In genomic region chr22:40853961-40854360, GRCh38 we compare ENCODE assay signal across 11 cellular contexts. TPM values are rescaled to one million over a fixed set of nuclear protein-coding genes. Genes with fewer than 3 reads are reported as not detected.
DNase-seq lines count a peak whose midpoint lies in the region; ATAC-seq lines count a peak whose summit lies in the region.
"Had no signal": no experiment of that assay in that cellular context is flagged by ENCODE, and none has a peak within 500 bp of the region (broad histone marks: within the 10 kb centered on the region; RNA-seq: fewer than 3 reads in every experiment).

No MANE protein-coding gene starts in this region.

- DNase-seq in activated CD4-positive, alpha-beta T cell treated with anti-CD3 and anti-CD28 coated beads, Interleukin-2, amount 10 ng/mL, durations not matched to agents 24 days and 14 days = no peak
- no peak for DNase-seq in activated CD4-positive, alpha-beta T cell treated with anti-CD3 and anti-CD28 coated beads, Interleukin-2, amount 10 ng/mL, durations not matched to agents 7 days and 5 days
- no peak for DNase-seq in T-helper 17 cell
- DNase-seq in globus pallidus (ENCODE audit: low spot score) = peak; percentile 7
- DNase-seq in superior temporal gyrus (ENCODE audit: extremely low spot score) = peak; percentile 47
- no peak for DNase-seq in ecto neural progenitor cell (ENCODE audit: low spot score)
- no peak for DNase-seq in activated CD4-positive, alpha-beta T cell treated with anti-CD3 and anti-CD28 coated beads, Interleukin-2, amount 50 U/mL, for 48 hours
- DNase-seq: activated B cell treated with CpG ODN at 0.5 μM for 24 hours, Kasumi-1 had no signal

- peak overlapping the region; percentile 50 for H3K4me3 Mint-ChIP-seq in activated CD4-positive, alpha-beta T cell treated with anti-CD3 and anti-CD28 coated beads, Interleukin-2, amount 10 ng/mL, durations not matched to agents 24 days and 14 days
- no peak overlapping the region for H3K4me3 Mint-ChIP-seq in activated CD4-positive, alpha-beta T cell treated with anti-CD3 and anti-CD28 coated beads, Interleukin-2, amount 10 ng/mL, durations not matched to agents 7 days and 5 days
- H3K4me3 Mint-ChIP-seq in T-helper 17 cell = no peak overlapping the region
- H3K4me3 Mint-ChIP-seq: activated B cell treated with CpG ODN at 0.5 μM for 24 hours had no signal

- POLR2A ChIA-PET in activated CD4-positive, alpha-beta T cell treated with anti-CD3 and anti-CD28 coated beads, Interleukin-2, amount 10 ng/mL, durations not matched to agents 7 days and 5 days (lab: Charles Lee) = no interaction called here

- H3K27ac Mint-ChIP-seq in activated CD4-positive, alpha-beta T cell treated with anti-CD3 and anti-CD28 coated beads, Interleukin-2, amount 10 ng/mL, durations not matched to agents 24 days and 14 days = peak overlapping the region; percentile 31
- H3K27ac Mint-ChIP-seq in activated CD4-positive, alpha-beta T cell treated with anti-CD3 and anti-CD28 coated beads, Interleukin-2, amount 10 ng/mL, durations not matched to agents 7 days and 5 days = no peak overlapping the region
- H3K27ac Mint-ChIP-seq in T-helper 17 cell = peak overlapping the region; percentile 16
- H3K27ac Mint-ChIP-seq: activated B cell treated with CpG ODN at 0.5 μM for 24 hours had no signal

- H3K9me3 Mint-ChIP-seq in activated CD4-positive, alpha-beta T cell treated with anti-CD3 and anti-CD28 coated beads, Interleukin-2, amount 10 ng/mL, durations not matched to agents 24 days and 14 days = no peaks in the 10 kb centered on the region
- H3K9me3 Mint-ChIP-seq in activated CD4-positive, alpha-beta T cell treated with anti-CD3 and anti-CD28 coated beads, Interleukin-2, amount 10 ng/mL, durations not matched to agents 7 days and 5 days = no peaks in the 10 kb centered on the region
- H3K9me3 Mint-ChIP-seq: activated B cell treated with CpG ODN at 0.5 μM for 24 hours had no signal

- peaks cover 25% of the 10 kb centered on the region for H3K36me3 Mint-ChIP-seq in activated CD4-positive, alpha-beta T cell treated with anti-CD3 and anti-CD28 coated beads, Interleukin-2, amount 10 ng/mL, durations not matched to agents 24 days and 14 days (ENCODE audit: low read depth)
- H3K36me3 Mint-ChIP-seq in activated CD4-positive, alpha-beta T cell treated with anti-CD3 and anti-CD28 coated beads, Interleukin-2, amount 10 ng/mL, durations not matched to agents 7 days and 5 days (ENCODE audit: low read depth) = peaks cover 9% of the 10 kb centered on the region
- no peaks in the 10 kb centered on the region for H3K36me3 Mint-ChIP-seq in T-helper 17 cell (ENCODE audit: low read depth)

- peaks cover 43% of the 10 kb centered on the region for H3K4me1 Mint-ChIP-seq in activated CD4-positive, alpha-beta T cell treated with anti-CD3 and anti-CD28 coated beads, Interleukin-2, amount 10 ng/mL, durations not matched to agents 24 days and 14 days
- peaks cover 50% of the 10 kb centered on the region for H3K4me1 Mint-ChIP-seq in activated CD4-positive, alpha-beta T cell treated with anti-CD3 and anti-CD28 coated beads, Interleukin-2, amount 10 ng/mL, durations not matched to agents 7 days and 5 days
- H3K4me1 Mint-ChIP-seq in T-helper 17 cell = peaks cover 26% of the 10 kb centered on the region

- no peaks in the 10 kb centered on the region for H3K9me3 ChIP-seq in T-helper 17 cell (ENCODE audit: control insufficient read depth, low read length, poor library complexity, severe bottlenecking)

- ATAC-seq in T-helper 17 cell (no peak), HG03280 (IDR thresholded peaks at IDR 0.05; ENCODE audit: unreplicated experiment) (no peak)

- H3K27me3 Mint-ChIP-seq in activated CD4-positive, alpha-beta T cell treated with anti-CD3 and anti-CD28 coated beads, Interleukin-2, amount 10 ng/mL, durations not matched to agents 24 days and 14 days = peaks cover 2% of the 10 kb centered on the region
- no peaks in the 10 kb centered on the region for H3K27me3 Mint-ChIP-seq in activated CD4-positive, alpha-beta T cell treated with anti-CD3 and anti-CD28 coated beads, Interleukin-2, amount 10 ng/mL, durations not matched to agents 7 days and 5 days
- no peaks in the 10 kb centered on the region for H3K27me3 Mint-ChIP-seq in T-helper 17 cell
- H3K27me3 Mint-ChIP-seq: activated B cell treated with CpG ODN at 0.5 μM for 24 hours had no signal

- CTCF ChIA-PET in activated CD4-positive, alpha-beta T cell treated with anti-CD3 and anti-CD28 coated beads, Interleukin-2, amount 10 ng/mL, durations not matched to agents 7 days and 5 days (lab: Charles Lee) = interaction anchor here (4.7 kb wide), 1 partner anchor 170 kb away, joined by 21 read pairs; no protein-coding TSS in a partner anchor

- intact Hi-C loops in activated CD4-positive, alpha-beta T cell treated with anti-CD3 and anti-CD28 coated beads, Interleukin-2, amount 10 ng/mL, durations not matched to agents 24 days and 14 days (cut with micrococcal nuclease) = no loop called here

RNA-seq across cellular contexts. Expression of gene ST13, which starts 2.5 kb away (rescaled TPM):
- 210 and 215 TPM in 2 replicates for total RNA-seq in activated CD4-positive, alpha-beta T cell treated with anti-CD3 and anti-CD28 coated beads, Interleukin-2, amount 10 ng/mL, durations not matched to agents 24 days and 14 days
- 100 to 1,000 TPM; 147 to 180 TPM for total RNA-seq in activated CD4-positive, alpha-beta T cell treated with anti-CD3 and anti-CD28 coated beads, Interleukin-2, amount 10 ng/mL, durations not matched to agents 7 days and 5 days
- 100 to 1,000 TPM; 114 to 117 TPM for total RNA-seq in T-helper 17 cell

RNA-seq across cellular contexts. Expression of gene XPNPEP3, which starts 3.0 kb away (rescaled TPM):
- total RNA-seq in activated CD4-positive, alpha-beta T cell treated with anti-CD3 and anti-CD28 coated beads, Interleukin-2, amount 10 ng/mL, durations not matched to agents 24 days and 14 days = 17.6 and 17.7 TPM in 2 replicates
- 10 to 100 TPM; 11.9 to 17.8 TPM for total RNA-seq in activated CD4-positive, alpha-beta T cell treated with anti-CD3 and anti-CD28 coated beads, Interleukin-2, amount 10 ng/mL, durations not matched to agents 7 days and 5 days
- 10 to 100 TPM; 13.8 to 16.0 TPM for total RNA-seq in T-helper 17 cell

RNA-seq across cellular contexts. Expression of gene DNAJB7, which starts 8.0 kb away (rescaled TPM):
- not detected in 2 replicates for total RNA-seq in activated CD4-positive, alpha-beta T cell treated with anti-CD3 and anti-CD28 coated beads, Interleukin-2, amount 10 ng/mL, durations not matched to agents 24 days and 14 days
- total RNA-seq in activated CD4-positive, alpha-beta T cell treated with anti-CD3 and anti-CD28 coated beads, Interleukin-2, amount 10 ng/mL, durations not matched to agents 7 days and 5 days = not detected
- total RNA-seq in T-helper 17 cell = not detected
- total RNA-seq: activated B cell treated with CpG ODN at 0.5 μM for 24 hours, renal cortical epithelial cell had no signal

RNA-seq across cellular contexts. Expression of gene SLC25A17, which starts 34.8 kb away (rescaled TPM):
- total RNA-seq in activated CD4-positive, alpha-beta T cell treated with anti-CD3 and anti-CD28 coated beads, Interleukin-2, amount 10 ng/mL, durations not matched to agents 24 days and 14 days = 32.8 and 37.7 TPM in 2 replicates
- 10 to 100 TPM; 17.5 to 17.6 TPM for total RNA-seq in activated CD4-positive, alpha-beta T cell treated with anti-CD3 and anti-CD28 coated beads, Interleukin-2, amount 10 ng/mL, durations not matched to agents 7 days and 5 days
- total RNA-seq in T-helper 17 cell = 1 to 10 TPM; 6.9 to 9.0 TPM

Comparison
In these comparisons a context has a peak if more than half of its experiments do, and no peak if none do; other contexts are left out.
1. DNase-seq: peak in globus pallidus (single experiment) and superior temporal gyrus (single experiment); none in activated CD4-positive, alpha-beta T cell treated with anti-CD3 and anti-CD28 coated beads, Interleukin-2, amount 10 ng/mL, durations not matched to agents 24 days and 14 days (single experiment), activated CD4-positive, alpha-beta T cell treated with anti-CD3 and anti-CD28 coated beads, Interleukin-2, amount 10 ng/mL, durations not matched to agents 7 days and 5 days (single experiment), T-helper 17 cell (0 of 3), ecto neural progenitor cell (single experiment) and activated CD4-positive, alpha-beta T cell treated with anti-CD3 and anti-CD28 coated beads, Interleukin-2, amount 50 U/mL, for 48 hours (0 of 2).